In the genomic region with DNA sequence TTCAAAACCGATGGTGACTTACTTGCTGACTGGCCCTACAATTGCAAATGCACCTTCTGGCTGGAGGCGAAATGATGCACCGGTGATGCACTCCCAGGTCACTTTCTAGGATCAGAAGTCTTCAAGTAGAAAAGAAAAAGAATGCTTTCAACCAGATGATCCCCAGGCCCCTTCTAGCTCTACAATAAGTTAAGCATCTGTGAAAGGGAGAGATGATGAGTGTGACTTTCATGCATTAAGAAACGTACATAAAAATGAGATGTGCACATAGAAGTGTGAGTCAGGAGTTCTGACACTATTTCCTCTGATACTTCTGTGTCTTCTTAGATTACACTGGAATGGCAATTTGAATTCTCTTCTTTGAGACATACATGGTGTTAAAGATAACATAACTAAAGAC, we compare ENCODE assay signal across 16 cellular contexts. TPM values are rescaled to one million over a fixed set of nuclear protein-coding genes. Genes with fewer than 3 reads are reported as not detected.
"Had no signal": no experiment of that assay in that cellular context is flagged by ENCODE, and none has a peak within 500 bp of the region (broad histone marks: within the 10 kb centered on the region; RNA-seq: fewer than 3 reads in every experiment).

No MANE protein-coding gene starts in this region.

RNA-seq across cellular contexts. Expression of a gene that starts 42.8 kb away (rescaled TPM):
- total RNA-seq: activated B cell treated with CpG ODN at 0.5 μM for 24 hours; activated CD4-positive, alpha-beta T cell treated with anti-CD3 and anti-CD28 coated beads, Interleukin-2, amount 10 ng/mL, durations not matched to agents 7 days and 5 days; activated CD8-positive, alpha-beta memory T cell treated with anti-CD3 and anti-CD28 coated beads for 36 hours; activated CD8-positive, alpha-beta T cell treated with anti-CD3 and anti-CD28 coated beads for 36 hours; activated naive CD8-positive, alpha-beta T cell treated with anti-CD3 and anti-CD28 coated beads, Interleukin-2, amount 10 ng/mL, durations not matched to agents 7 days and 5 days; activated T-cell treated with anti-CD3 and anti-CD28 coated beads, Interleukin-2, amount 50 U/mL, for 4 hours; ascending aorta; bronchial epithelial cell; cardiac muscle cell; chondrocyte; colonic mucosa; T-cell; T-helper 1 cell treated with Interleukin-12 subunit alpha and Interleukin-12 subunit beta and Interleukin-4 antibody, amounts not matched to agents 30 ng/mL and 1 ng/mL, for 36 hours; T-helper 17 cell; T-helper 2 cell treated with Interferon-gamma antibody and Interleukin-4, amounts not matched to agents 100 ng/mL and 5 ng/mL, for 36 hours had no signal
- polyA plus RNA-seq: adipose tissue, cardiac muscle cell had no signal
